Comparison of ENCODE assay signal across 26 cellular contexts in the genomic region with DNA sequence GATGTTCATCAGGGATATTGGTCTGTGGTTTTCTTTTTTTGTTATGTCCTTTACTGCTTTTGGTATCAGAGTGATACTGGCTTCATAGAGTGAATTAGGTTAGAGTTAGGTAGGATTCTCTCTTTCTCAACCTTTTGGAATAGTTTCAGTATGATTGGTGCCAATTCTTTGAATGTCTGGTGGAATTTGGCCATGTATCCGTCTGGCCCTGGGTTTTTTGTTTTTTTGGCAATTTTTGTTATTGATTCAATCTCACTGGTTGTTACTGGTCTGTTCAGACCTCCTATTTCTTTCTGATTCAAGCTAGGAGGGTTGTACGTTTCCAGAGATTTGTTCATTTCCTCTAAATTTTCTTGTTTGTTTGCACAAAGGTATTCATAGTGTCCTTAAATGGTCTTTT. TPM values are rescaled to one million over a fixed set of nuclear protein-coding genes. Genes with fewer than 3 reads are reported as not detected.
DNase-seq lines count a peak whose midpoint lies in the region; ATAC-seq and TF ChIP-seq lines count a peak whose summit lies in the region.
"Had no signal": no experiment of that assay in that cellular context is flagged by ENCODE, and none has a peak within 500 bp of the region (broad histone marks: within the 10 kb centered on the region; RNA-seq: fewer than 3 reads in every experiment).

No MANE protein-coding gene starts in this region.

- H3K27ac ChIP-seq in DOHH2 (ENCODE audit: low read depth, low read length) (no peak overlapping the region), OCI-LY1 (ENCODE audit: low read depth, low read length, poor library complexity, severe bottlenecking) (peak overlapping the region; percentile 37), osteoblast (ENCODE audit: low read depth, low read length) (peak overlapping the region; percentile 18)
- H3K27ac ChIP-seq: BLaER1 treated with 17β-estradiol and CSF1 and Interleukin-3, amounts not matched to agents 10 nM and 100 nM; HL-60; RWPE1 had no signal

- no peak for ATAC-seq in HG03097 (IDR thresholded peaks at IDR 0.05; ENCODE audit: low FRiP score, unreplicated experiment)
- ATAC-seq in HG02610 (IDR thresholded peaks at IDR 0.05; ENCODE audit: unreplicated experiment): no peak
- ATAC-seq: GM12878, HCT116, Panc1 had no signal

- TF ChIP-seq CTCF in DOHH2 (IDR thresholded peaks at IDR 0.05; ENCODE audit: low read depth, low read length, poor library complexity, severe bottlenecking) (no peak), OCI-LY1 (IDR thresholded peaks at IDR 0.05; ENCODE audit: low read length) (no peak), chondrocyte (IDR thresholded peaks at IDR 0.05) (no peak), osteoblast (IDR thresholded peaks at IDR 0.05; ENCODE audit: extremely low read depth, low read depth, low read length) (no peak)

- H3F3A ChIP-seq in DOHH2 (ENCODE audit: control insufficient read depth, insufficient read depth) (peaks cover 9% of the 10 kb centered on the region; the same call in 1 of the 2 replicates), OCI-LY1 (ENCODE audit: insufficient read depth, low read length) (no peaks in the 10 kb centered on the region)

- peak overlapping the region; percentile 28 for H3K27ac Mint-ChIP-seq in chondrocyte (ENCODE audit: unreplicated experiment)
- H3K27ac Mint-ChIP-seq: CD4-positive, alpha-beta T cell had no signal

- no peak overlapping the region for H2AFZ ChIP-seq in OCI-LY1 (ENCODE audit: low read length)
- H2AFZ ChIP-seq in osteoblast (ENCODE audit: low read length): no peak overlapping the region

- peaks cover 4% of the 10 kb centered on the region for H3K36me3 Mint-ChIP-seq in chondrocyte (ENCODE audit: low read depth)

- H3K4me3 ChIP-seq in DOHH2 (ENCODE audit: low read length) (no peak overlapping the region), OCI-LY1 (ENCODE audit: low read depth, low read length, poor library complexity, severe bottlenecking) (no peak overlapping the region), osteoblast (ENCODE audit: insufficient read depth, low read length) (no peak overlapping the region)
- H3K4me3 ChIP-seq: BLaER1 treated with 17β-estradiol and CSF1 and Interleukin-3, amounts not matched to agents 10 nM and 100 nM; GM12878 had no signal

- peaks cover 23% of the 10 kb centered on the region for H3K4me1 Mint-ChIP-seq in chondrocyte (ENCODE audit: low read depth)

- DNase-seq in chondrocyte (ENCODE audit: low spot score) (no peak), osteoblast (ENCODE audit: insufficient read length, low spot score, missing footprints) (no peak), islet precursor cell (no peak), NCI-H2081 (lab: John Stamatoyannopoulos, UW) (no peak)
- DNase-seq: AML-193; CD4-positive, alpha-beta T cell; GDM1; NCI-H1092; NCI-H1417 treated with DMSO at 0.1 percent for 48 hours; NCI-H1694 treated with DMSO at 0.1 percent for 48 hours; NCI-H2081 treated with DMSO at 0.1 percent for 48 hours; NCI-H2171; NCI-H226; NCI-H510A; NCI-H69; SHP77 had no signal

- H3K4me3 Mint-ChIP-seq in chondrocyte (ENCODE audit: unreplicated experiment): no peak overlapping the region
- H3K4me3 Mint-ChIP-seq: CD4-positive, alpha-beta T cell had no signal

- peaks cover 75% of the 10 kb centered on the region for H3K79me2 ChIP-seq in DOHH2 (ENCODE audit: control insufficient read depth, low read length)
- peaks cover 55% of the 10 kb centered on the region for H3K79me2 ChIP-seq in OCI-LY1 (ENCODE audit: insufficient read depth, low read length)
- peaks cover 92% of the 10 kb centered on the region for H3K79me2 ChIP-seq in osteoblast (ENCODE audit: insufficient read depth, low read length)

- peak overlapping the region; percentile 23 for H3K4me2 ChIP-seq in DOHH2 (ENCODE audit: low read length)
- H3K4me2 ChIP-seq in OCI-LY1 (ENCODE audit: low read length): no peak overlapping the region
- H3K4me2 ChIP-seq in osteoblast (ENCODE audit: insufficient read depth, low read length): no peak overlapping the region
- H3K4me2 ChIP-seq: BLaER1 treated with 17β-estradiol and CSF1 and Interleukin-3, amounts not matched to agents 10 nM and 100 nM had no signal

- H4K20me1 ChIP-seq in DOHH2 (ENCODE audit: control insufficient read depth, insufficient read depth, low read depth, low read length): no peaks in the 10 kb centered on the region
- no peaks in the 10 kb centered on the region for H4K20me1 ChIP-seq in OCI-LY1 (ENCODE audit: insufficient read depth, low read length)
- H4K20me1 ChIP-seq in osteoblast (ENCODE audit: insufficient read depth, low read length): peaks cover 14% of the 10 kb centered on the region

- H3K9ac ChIP-seq in OCI-LY1 (ENCODE audit: low read length): no peak overlapping the region
- H3K9ac ChIP-seq: BLaER1 treated with 17β-estradiol and CSF1 and Interleukin-3, amounts not matched to agents 10 nM and 100 nM had no signal

- no peaks in the 10 kb centered on the region for H3K9me3 ChIP-seq in DOHH2 (ENCODE audit: control insufficient read depth, insufficient read depth, low read length)
- H3K9me3 ChIP-seq in OCI-LY1 (ENCODE audit: low read length): no peaks in the 10 kb centered on the region
- H3K9me3 ChIP-seq in osteoblast (ENCODE audit: low read depth, low read length): no peaks in the 10 kb centered on the region

- no peaks in the 10 kb centered on the region for H3K27me3 Mint-ChIP-seq in chondrocyte (ENCODE audit: low read depth)
- H3K27me3 Mint-ChIP-seq: CD4-positive, alpha-beta T cell had no signal

- H3K36me3 ChIP-seq in DOHH2 (ENCODE audit: control insufficient read depth, low read length): peaks cover 82% of the 10 kb centered on the region
- H3K36me3 ChIP-seq in OCI-LY1 (ENCODE audit: insufficient read depth, low read length): peaks cover 91% of the 10 kb centered on the region
- H3K36me3 ChIP-seq in osteoblast (ENCODE audit: insufficient read depth, low read length): peaks cover 32% of the 10 kb centered on the region

- H3K27me3 ChIP-seq in DOHH2 (ENCODE audit: control insufficient read depth, low read length) (no peaks in the 10 kb centered on the region), OCI-LY1 (ENCODE audit: insufficient read depth, low read length) (no peaks in the 10 kb centered on the region), osteoblast (ENCODE audit: insufficient read depth, low read length) (no peaks in the 10 kb centered on the region)
- H3K27me3 ChIP-seq: BLaER1 treated with 17β-estradiol and CSF1 and Interleukin-3, amounts not matched to agents 10 nM and 100 nM had no signal

- H3K4me1 ChIP-seq in DOHH2 (ENCODE audit: control insufficient read depth, low read length) (peaks cover 56% of the 10 kb centered on the region), OCI-LY1 (ENCODE audit: insufficient read depth, low read length, severe bottlenecking) (peaks cover 35% of the 10 kb centered on the region), osteoblast (ENCODE audit: insufficient read depth, low read length) (peaks cover 17% of the 10 kb centered on the region)

- H3K9me2 ChIP-seq in DOHH2 (replicated peaks; ENCODE audit: control insufficient read depth, low read length) (no peaks in the 10 kb centered on the region), OCI-LY1 (ENCODE audit: low read depth, low read length) (no peaks in the 10 kb centered on the region)

- H3K9me3 Mint-ChIP-seq in chondrocyte (ENCODE audit: low read depth): no peaks in the 10 kb centered on the region
- H3K9me3 Mint-ChIP-seq: CD4-positive, alpha-beta T cell had no signal

RNA-seq across cellular contexts. Expression of a gene that starts 54.4 kb away (rescaled TPM):
- total RNA-seq in chondrocyte (113 to 146 TPM (median 117 TPM) in 3 replicates), osteoblast (130 and 138 TPM in 2 replicates)
